Comparison of ENCODE assay signal across 10 cellular contexts in the genomic region with DNA sequence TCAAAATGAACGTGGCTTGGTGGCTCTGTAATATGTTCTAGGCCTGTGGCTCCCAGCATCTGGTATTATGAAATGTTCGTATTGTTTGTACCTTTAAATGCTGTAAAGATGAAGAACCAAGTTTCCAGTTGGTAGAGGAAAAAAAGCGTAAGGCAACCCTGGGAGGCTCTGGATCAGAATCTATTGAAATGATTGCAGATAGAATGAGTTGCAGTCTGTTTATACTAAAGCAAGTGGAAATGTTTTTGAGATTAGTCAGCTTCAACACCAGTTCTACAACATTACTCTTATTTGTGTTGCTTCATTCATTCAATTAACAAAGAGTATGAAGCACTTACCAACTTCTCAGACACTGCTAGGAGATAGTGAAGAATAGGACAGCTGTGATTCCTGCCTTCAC. TPM values are rescaled to one million over a fixed set of nuclear protein-coding genes. Genes with fewer than 3 reads are reported as not detected.
A peak's percentile ranks its signal among the peaks of the same experiment; 100 is the strongest.
DNase-seq lines count a peak whose midpoint lies in the region; ATAC-seq, FAIRE-seq and TF ChIP-seq lines count a peak whose summit lies in the region.
"Had no signal": no experiment of that assay in that cellular context is flagged by ENCODE, and none has a peak within 500 bp of the region (broad histone marks: within the 10 kb centered on the region; RNA-seq: fewer than 3 reads in every experiment).

No MANE protein-coding gene starts in this region.

- H4K20me1 ChIP-seq in SU-DHL-6 (ENCODE audit: low read depth, low read length), result no peaks in the 10 kb centered on the region

- POLR2A ChIA-PET in CD8-positive, alpha-beta memory T cell (lab: Charles Lee), result no interaction called here

- CTCF ChIA-PET in CD8-positive, alpha-beta memory T cell (lab: Charles Lee), result interaction anchor here (1.0 kb wide), 1 partner anchor 29 kb away, joined by 3 read pairs; no protein-coding TSS in a partner anchor

- H3K9ac ChIP-seq in SU-DHL-6 (ENCODE audit: low read length), result no peak overlapping the region

- H3K4me1 Mint-ChIP-seq in CD8-positive, alpha-beta memory T cell, result peaks cover 75 to 81% (median 81%) of the 10 kb centered on the region in 3 donors

- H3K4me3 ChIP-seq in CD8-positive, alpha-beta memory T cell (ENCODE audit: low read length), result peak overlapping the region; percentile 13
- H3K4me3 ChIP-seq in SU-DHL-6 (ENCODE audit: insufficient read depth, low read length, poor library complexity, severe bottlenecking), result no peak overlapping the region
- no peak overlapping the region for H3K4me3 ChIP-seq in epithelial cell of proximal tubule (ENCODE audit: low read depth, low read length)
- H3K4me3 ChIP-seq: cardiac muscle cell had no signal

- H2AFZ ChIP-seq in SU-DHL-6 (ENCODE audit: low read depth, low read length, severe bottlenecking), result no peak overlapping the region

- H3K9me3 Mint-ChIP-seq in CD8-positive, alpha-beta memory T cell, result no peaks in the 10 kb centered on the region

- H3K4me1 ChIP-seq in CD8-positive, alpha-beta memory T cell (ENCODE audit: insufficient read depth, low read length), result peaks cover 81% of the 10 kb centered on the region

- no peaks in the 10 kb centered on the region for H3K9me2 ChIP-seq in SU-DHL-6 (replicated peaks; ENCODE audit: insufficient read depth, low read length)

- peaks cover 0 to 57% (median 12%) of the 10 kb centered on the region in 3 donors for H3K36me3 Mint-ChIP-seq in CD8-positive, alpha-beta memory T cell

- no peaks in the 10 kb centered on the region for H3K36me3 ChIP-seq in CD8-positive, alpha-beta memory T cell (ENCODE audit: insufficient read depth, low read length)
- no peaks in the 10 kb centered on the region for H3K36me3 ChIP-seq in SU-DHL-6 (ENCODE audit: low read length)
- H3K36me3 ChIP-seq: cardiac muscle cell had no signal

- ATAC-seq in HG03439 (IDR thresholded peaks at IDR 0.05; ENCODE audit: unreplicated experiment), result no peak

- 0 out of 2 replicates have a peak, but pooled peaks cover 4% of the 10 kb centered on the region for H3F3A ChIP-seq in SU-DHL-6 (ENCODE audit: insufficient read depth)

- H3K4me3 Mint-ChIP-seq in CD8-positive, alpha-beta memory T cell, result peak overlapping the region; percentile 66 to 94 (median 78)

- H3K27me3 ChIP-seq in CD8-positive, alpha-beta memory T cell (ENCODE audit: insufficient read depth, low read length, poor library complexity, severe bottlenecking), result no peaks in the 10 kb centered on the region
- H3K27me3 ChIP-seq in SU-DHL-6 (ENCODE audit: low read length), result no peaks in the 10 kb centered on the region
- H3K27me3 ChIP-seq: cardiac muscle cell had no signal

- FAIRE-seq in GM12891 (lab: Jason Lieb, UNC), result no peak

- no peaks in the 10 kb centered on the region for H3K9me3 ChIP-seq in CD8-positive, alpha-beta memory T cell (ENCODE audit: low read length)
- no peaks in the 10 kb centered on the region for H3K9me3 ChIP-seq in SU-DHL-6 (ENCODE audit: insufficient read depth, low read length)

- TF ChIP-seq POLR2A in GM12891 (IDR thresholded peaks at IDR 0.05; ENCODE audit: low read depth, low read length), result no peak

- H3K4me2 ChIP-seq in SU-DHL-6 (ENCODE audit: low read depth, low read length, poor library complexity, severe bottlenecking), result peak overlapping the region; percentile 25

- peak overlapping the region; percentile 74 to 95 (median 91) for H3K27ac Mint-ChIP-seq in CD8-positive, alpha-beta memory T cell

- no peak for DNase-seq in CD8-positive, alpha-beta memory T cell
- DNase-seq in epithelial cell of proximal tubule (ENCODE audit: low read depth) (peak; percentile 59), pulmonary artery endothelial cell (ENCODE audit: low read depth, low spot score) (peak; percentile 60), GM12891 (ENCODE audit: insufficient read length, low spot score) (no peak), COR-L47 (lab: John Stamatoyannopoulos, UW) (no peak), NCI-H146 (lab: John Stamatoyannopoulos, UW) (no peak)
- DNase-seq: OCI-M1 had no signal

- TF ChIP-seq CTCF in SU-DHL-6 (IDR thresholded peaks at IDR 0.05; ENCODE audit: insufficient read depth, low read length, poor library complexity, severe bottlenecking) (no peak), epithelial cell of proximal tubule (conservative IDR thresholded peaks at IDR 0.05; ENCODE audit: low read depth, low read length) (no peak)

- no peaks in the 10 kb centered on the region for H3K27me3 Mint-ChIP-seq in CD8-positive, alpha-beta memory T cell

- H3K27ac ChIP-seq in CD8-positive, alpha-beta memory T cell (ENCODE audit: low read depth, low read length), result no peak overlapping the region
- H3K27ac ChIP-seq in SU-DHL-6 (ENCODE audit: low read depth, low read length), result peak overlapping the region; percentile 22
- H3K27ac ChIP-seq: cardiac muscle cell had no signal

- peaks cover 70% of the 10 kb centered on the region for H3K79me2 ChIP-seq in SU-DHL-6 (ENCODE audit: insufficient read depth, low read length)

TF ChIP-seq in GM12891, 5 proteins besides CTCF, POLR2A, EP300 and RAD21:
- TF ChIP-seq POLR2AphosphoS5 (IDR thresholded peaks at IDR 0.05; ENCODE audit: low read depth, low read length) (no peak), POU2F2 (IDR thresholded peaks at IDR 0.05; ENCODE audit: low read depth, low read length) (no peak), PAX5 (IDR thresholded peaks at IDR 0.05; ENCODE audit: insufficient read depth, low read length, severe bottlenecking) (no peak), SPI1 (IDR thresholded peaks at IDR 0.05; ENCODE audit: low read depth, low read length) (no peak), TAF1 (IDR thresholded peaks at IDR 0.05; ENCODE audit: low read depth, low read length) (no peak)

RNA-seq across cellular contexts. Expression of a gene that starts 5.3 kb away (rescaled TPM):
- 100 to 1,000 TPM; 121 to 124 TPM for total RNA-seq in CD8-positive, alpha-beta memory T cell
- 425 TPM for polyA plus RNA-seq in CD8-positive, alpha-beta memory T cell
- total RNA-seq in epithelial cell of proximal tubule (80.7 and 114 TPM in 2 replicates), pulmonary artery endothelial cell (121 and 142 TPM in 2 replicates)
- 59.0 TPM for polyA plus RNA-seq in GM12891 (2012; ENCODE audit: low read depth, missing spikeins)

RNA-seq across cellular contexts. Expression of a gene that starts 9.9 kb away (rescaled TPM):
- 10 to 100 TPM; 76.6 to 89.5 TPM for total RNA-seq in CD8-positive, alpha-beta memory T cell
- 42.6 TPM for polyA plus RNA-seq in CD8-positive, alpha-beta memory T cell
- total RNA-seq in epithelial cell of proximal tubule, result 65.1 and 69.1 TPM in 2 replicates
- total RNA-seq in pulmonary artery endothelial cell, result 79.4 and 83.5 TPM in 2 replicates
- polyA plus RNA-seq in GM12891 (2012; ENCODE audit: low read depth, missing spikeins), result 45.1 TPM

RNA-seq across cellular contexts. Expression of a gene that starts 32.4 kb away (rescaled TPM):
- total RNA-seq in CD8-positive, alpha-beta memory T cell, result not detected
- 0.14 TPM for polyA plus RNA-seq in CD8-positive, alpha-beta memory T cell
- not detected in 2 replicates for total RNA-seq in epithelial cell of proximal tubule
- not detected in 2 replicates for total RNA-seq in pulmonary artery endothelial cell
- 0.03 TPM for polyA plus RNA-seq in GM12891 (2012; ENCODE audit: low read depth, missing spikeins)

RNA-seq across cellular contexts. Expression of a gene that starts 37.9 kb away (rescaled TPM):
- total RNA-seq in CD8-positive, alpha-beta memory T cell, result 10 to 100 TPM; 31.8 to 35.6 TPM
- 40.0 TPM for polyA plus RNA-seq in CD8-positive, alpha-beta memory T cell
- total RNA-seq in epithelial cell of proximal tubule (13.2 and 15.6 TPM in 2 replicates), pulmonary artery endothelial cell (32.2 and 36.5 TPM in 2 replicates)
- polyA plus RNA-seq in GM12891 (2012; ENCODE audit: low read depth, missing spikeins), result 11.9 TPM

Comparison
In these comparisons a context has a peak if more than half of its experiments do, and no peak if none do; other contexts are left out.
1. DNase-seq: peak in epithelial cell of proximal tubule (single experiment) and pulmonary artery endothelial cell (single experiment); none in CD8-positive, alpha-beta memory T cell (0 of 5), GM12891 (single experiment), COR-L47 (single experiment) and NCI-H146 (single experiment).